In genomic region chr16:87380403-87380802, GRCh38 we compare ENCODE assay signal across 9 cellular contexts. TPM values are rescaled to one million over a fixed set of nuclear protein-coding genes. Genes with fewer than 3 reads are reported as not detected.
DNase-seq lines count a peak whose midpoint lies in the region; ATAC-seq and TF ChIP-seq lines count a peak whose summit lies in the region.
"Had no signal": no experiment of that assay in that cellular context is flagged by ENCODE, and none has a peak within 500 bp of the region (broad histone marks: within the 10 kb centered on the region; RNA-seq: fewer than 3 reads in every experiment).

No MANE protein-coding gene starts in this region.

- H3K9ac ChIP-seq in BLaER1 treated with 17β-estradiol and CSF1 and Interleukin-3, amounts not matched to agents 10 nM and 100 nM, result peak overlapping the region in 3 of 11 experiments; percentile 93 to 95 (median 94); a peak in 2 of 22 replicates
- peak overlapping the region; percentile 90 for H3K9ac ChIP-seq in GM23248

- H3K9me3 ChIP-seq in BLaER1 treated with 17β-estradiol and CSF1 and Interleukin-3, amounts not matched to agents 10 nM and 100 nM (replicated peaks in 1 of 11), result no peaks in the 10 kb centered on the region
- H3K9me3 ChIP-seq in GM23248 (ENCODE audit: low read depth), result no peaks in the 10 kb centered on the region

- H3K27me3 Mint-ChIP-seq in osteocyte (ENCODE audit: unreplicated experiment), result no peaks in the 10 kb centered on the region

- peaks cover 77% of the 10 kb centered on the region for H3K79me2 ChIP-seq in GM23248 (ENCODE audit: insufficient read depth)

- peaks cover 0 to 39% (median 16%) of the 10 kb centered on the region in 11 experiments; a peak in 11 of 22 replicates for H3K36me3 ChIP-seq in BLaER1 treated with 17β-estradiol and CSF1 and Interleukin-3, amounts not matched to agents 10 nM and 100 nM
- H3K36me3 ChIP-seq in GM23248 (ENCODE audit: low read depth) (no peaks in the 10 kb centered on the region), brain microvascular endothelial cell (replicated peaks) (no peaks in the 10 kb centered on the region)

- H3K36me3 Mint-ChIP-seq in osteocyte (ENCODE audit: unreplicated experiment), result peaks cover 3% of the 10 kb centered on the region

- WGBS in GM23248 (ENCODE audit: low coverage in 1 of 2, low lambda C conversion rate in 2 of 2, missing lambda C conversion rate in 2 of 2), 2 experiments, result 81 to 89% methylated on average over 10 of the region's 10 CpGs

- peak overlapping the region; percentile 84 to 99 (median 92); a peak in 21 of 22 replicates for H3K4me2 ChIP-seq in BLaER1 treated with 17β-estradiol and CSF1 and Interleukin-3, amounts not matched to agents 10 nM and 100 nM
- peak overlapping the region; percentile 95 for H3K4me2 ChIP-seq in GM23248 (ENCODE audit: unreplicated experiment)

- in situ Hi-C loops in GM23248 (cut with MboI), result no loop called here
- in situ Hi-C loops in brain microvascular endothelial cell (cut with HindIII; ENCODE audit: low pct_ligation_motif_present, low sequenced_read_pairs), result no loop called here

- no peak overlapping the region for H3K4me3 Mint-ChIP-seq in osteocyte (ENCODE audit: unreplicated experiment)

- H3K27ac ChIP-seq in BLaER1 treated with 17β-estradiol and CSF1 and Interleukin-3, amounts not matched to agents 10 nM and 100 nM, result 0 out of 22 replicates have a peak overlapping the region, but pooled peaks of 1 of the 11 experiments have one; percentile 13
- peak overlapping the region; percentile 89 for H3K27ac ChIP-seq in GM23248
- H3K27ac ChIP-seq in brain microvascular endothelial cell, result peak overlapping the region; percentile 62

- H3K9me3 Mint-ChIP-seq in osteocyte (ENCODE audit: unreplicated experiment), result no peaks in the 10 kb centered on the region

- TF ChIP-seq CTCF in brain microvascular endothelial cell (IDR thresholded peaks at IDR 0.05; ENCODE audit: low read depth, low read length, missing control alignments) (no peak), osteocyte (IDR thresholded peaks at IDR 0.05) (no peak)

- H4K20me1 ChIP-seq in BLaER1 treated with 17β-estradiol and CSF1 and Interleukin-3, amounts not matched to agents 10 nM and 100 nM, result peaks cover 63 to 78% (median 76%) of the 10 kb centered on the region in 11 experiments
- H4K20me1 ChIP-seq in GM23248 (ENCODE audit: insufficient read depth), result no peaks in the 10 kb centered on the region; the same call in 1 of the 2 replicates

- H3K27me3 ChIP-seq in BLaER1 treated with 17β-estradiol and CSF1 and Interleukin-3, amounts not matched to agents 10 nM and 100 nM, result peaks cover 0 to 21% (median 0%) of the 10 kb centered on the region in 11 experiments; a peak in 3 of 22 replicates
- H3K27me3 ChIP-seq in GM23248 (replicated peaks; ENCODE audit: insufficient read depth) (no peaks in the 10 kb centered on the region), brain microvascular endothelial cell (replicated peaks) (no peaks in the 10 kb centered on the region)

- no peak overlapping the region for H2AFZ ChIP-seq in GM23248

- H3K27ac Mint-ChIP-seq in osteocyte (ENCODE audit: unreplicated experiment), result peak overlapping the region; percentile 55

- no peak overlapping the region for H3K4me3 ChIP-seq in BLaER1 treated with 17β-estradiol and CSF1 and Interleukin-3, amounts not matched to agents 10 nM and 100 nM
- H3K4me3 ChIP-seq in GM23248, result peak overlapping the region; percentile 81
- no peak overlapping the region for H3K4me3 ChIP-seq in brain microvascular endothelial cell (ENCODE audit: low read depth, low read length)

- peaks cover 28% of the 10 kb centered on the region for H3F3A ChIP-seq in GM23248 (ENCODE audit: insufficient read depth)

- DNase-seq in GM23248 (no peak), brain microvascular endothelial cell (no peak), osteocyte (ENCODE audit: extremely low spot score, unreplicated experiment) (no peak), cortex of kidney (lab: John Stamatoyannopoulos, UW) (no peak), nucleus accumbens (lab: John Stamatoyannopoulos, UW) (no peak), AML-193 (lab: John Stamatoyannopoulos, UW) (no peak)
- DNase-seq: NCI-H1092 treated with DMSO at 0.1 percent for 48 hours had no signal

- H3K4me1 Mint-ChIP-seq in osteocyte (ENCODE audit: unreplicated experiment), result peaks cover 41% of the 10 kb centered on the region

- ATAC-seq in HG03521 (IDR thresholded peaks at IDR 0.05; ENCODE audit: unreplicated experiment), result no peak

- H3K9me2 ChIP-seq in GM23248 (ENCODE audit: insufficient read depth), result no peaks in the 10 kb centered on the region

- H3K4me1 ChIP-seq in BLaER1 treated with 17β-estradiol and CSF1 and Interleukin-3, amounts not matched to agents 10 nM and 100 nM, result peaks cover 45 to 53% (median 51%) of the 10 kb centered on the region in 10 experiments
- H3K4me1 ChIP-seq in GM23248 (ENCODE audit: insufficient read depth), result peaks cover 29% of the 10 kb centered on the region

RNA-seq across cellular contexts. Expression of gene FBXO31, which starts 3.2 kb away (rescaled TPM):
- 31.0 and 46.8 TPM in 2 replicates for total RNA-seq in GM23248 (2014; rRNA removed; shearing (Covaris generic))
- 17.5 and 19.3 TPM in 2 replicates for polyA plus RNA-seq in GM23248 (2016; fragmentation: Nextera tagmentation; extraction: Ambion mirVana)
- 34.7 and 40.5 TPM in 2 replicates for total RNA-seq in osteocyte

RNA-seq across cellular contexts. Expression of gene MAP1LC3B, which starts 11.7 kb away (rescaled TPM):
- total RNA-seq in GM23248 (2014; rRNA removed; shearing (Covaris generic)), result 43.3 and 43.9 TPM in 2 replicates
- polyA plus RNA-seq in GM23248 (2016; fragmentation: Nextera tagmentation; extraction: Ambion mirVana), result 224 and 226 TPM in 2 replicates
- total RNA-seq in osteocyte, result 141 and 145 TPM in 2 replicates
